In genomic region chr3:124883191-124883747, GRCh38 we compare ENCODE assay signal across 18 cellular contexts. TPM values are rescaled to one million over a fixed set of nuclear protein-coding genes. Genes with fewer than 3 reads are reported as not detected.
DNase-seq lines count a peak whose midpoint lies in the region; ATAC-seq and TF ChIP-seq lines count a peak whose summit lies in the region.
"Had no signal": no experiment of that assay in that cellular context is flagged by ENCODE, and none has a peak within 500 bp of the region (broad histone marks: within the 10 kb centered on the region; RNA-seq: fewer than 3 reads in every experiment).

No MANE protein-coding gene starts in this region.

- peaks cover 64% of the 10 kb centered on the region for H3K4me1 Mint-ChIP-seq in Calu3 (ENCODE audit: low read depth, unreplicated experiment)

- H2BK120ac ChIP-seq in trophoblast cell (ENCODE audit: insufficient read depth, low read length, poor library complexity), result no peak overlapping the region

- ATAC-seq in lower lobe of right lung, result no peak
- ATAC-seq: body of pancreas; GM12878; naive thymus-derived CD4-positive, alpha-beta T cell had no signal

- H3K9me3 Mint-ChIP-seq in Calu3 (ENCODE audit: low read depth, unreplicated experiment), result no peaks in the 10 kb centered on the region

- CTCF ChIA-PET in Calu3 (lab: Charles Lee), result no interaction called here

- H3K9me3 ChIP-seq in SK-N-MC (ENCODE audit: low read depth, low read length) (no peaks in the 10 kb centered on the region), esophagus squamous epithelium (no peaks in the 10 kb centered on the region), trophoblast cell (ENCODE audit: insufficient read depth, low read depth, low read length) (no peaks in the 10 kb centered on the region), lower lobe of right lung (no peaks in the 10 kb centered on the region)
- H3K9me3 ChIP-seq: body of pancreas, stomach had no signal

- H3K14ac ChIP-seq in trophoblast cell (ENCODE audit: low read length), result no peak overlapping the region

- no peak for TF ChIP-seq POLR2A in esophagus squamous epithelium (IDR thresholded peaks at IDR 0.05)

- no peak overlapping the region for H2AFZ ChIP-seq in trophoblast cell (ENCODE audit: insufficient read depth, low read length, poor library complexity)

- peak overlapping the region; percentile 70 for H3K4me3 ChIP-seq in SK-N-MC
- H3K4me3 ChIP-seq in esophagus squamous epithelium, result no peak overlapping the region
- H3K4me3 ChIP-seq in trophoblast cell (ENCODE audit: low read depth, low read length), result no peak overlapping the region
- no peak overlapping the region for H3K4me3 ChIP-seq in lower lobe of right lung
- H3K4me3 ChIP-seq: body of pancreas, GM12878, stomach had no signal

- H3K79me2 ChIP-seq in trophoblast cell (ENCODE audit: control insufficient read depth, insufficient read depth, low read length, poor library complexity), result peaks cover 32% of the 10 kb centered on the region

- intact Hi-C loops in Calu3 (cut with micrococcal nuclease; ENCODE audit: unreplicated experiment), result no loop called here
- intact Hi-C loops in esophagus squamous epithelium (cut with DNase I), result no loop called here
- intact Hi-C loops in lower lobe of right lung (cut with DNase I), result no loop called here

- TF ChIP-seq CTCF in Calu3 (IDR thresholded peaks at IDR 0.05; ENCODE audit: unreplicated experiment) (no peak), esophagus squamous epithelium (IDR thresholded peaks at IDR 0.05) (no peak), lower lobe of right lung (IDR thresholded peaks at IDR 0.05) (no peak)

- 81 to 88% methylated on average over 5 of the region's 5 CpGs for WGBS in esophagus squamous epithelium, 2 donors
- WGBS in trophoblast cell (ENCODE audit: extremely low coverage, insufficient coverage, insufficient read length), result no CpG with 5 or more reads among the region's 5 CpGs

- H3K18ac ChIP-seq in trophoblast cell (ENCODE audit: low read length), result no peak overlapping the region

- H2BK5ac ChIP-seq in trophoblast cell (ENCODE audit: low read depth, low read length, poor library complexity), result no peak overlapping the region

- H3K9ac ChIP-seq in SK-N-MC (ENCODE audit: insufficient read length) (peak overlapping the region; percentile 21), trophoblast cell (ENCODE audit: low read length) (no peak overlapping the region)

- H3K27me3 Mint-ChIP-seq in Calu3 (ENCODE audit: unreplicated experiment), result no peaks in the 10 kb centered on the region

- peak overlapping the region; percentile 11 for H3K4me2 ChIP-seq in trophoblast cell (ENCODE audit: low read length)

- H3K36me3 ChIP-seq in SK-N-MC (ENCODE audit: insufficient read depth, low read length) (no peaks in the 10 kb centered on the region), esophagus squamous epithelium (no peaks in the 10 kb centered on the region), trophoblast cell (ENCODE audit: control insufficient read depth in 1 of 2, insufficient read depth in 2 of 2, low read length in 2 of 2) (peaks cover 2 to 5% of the 10 kb centered on the region in 2 experiments), lower lobe of right lung (no peaks in the 10 kb centered on the region)
- H3K36me3 ChIP-seq: stomach had no signal

- H3K4me1 ChIP-seq in esophagus squamous epithelium (peaks cover 28 to 88% (median 40%) of the 10 kb centered on the region in 3 donors), trophoblast cell (ENCODE audit: control insufficient read depth in 1 of 2, insufficient read depth in 2 of 2, low read length in 2 of 2) (peaks cover 28 to 41% of the 10 kb centered on the region in 2 experiments), lower lobe of right lung (peaks cover 30% of the 10 kb centered on the region)

- H3K27ac ChIP-seq in SK-N-MC (peak overlapping the region; percentile 90), esophagus squamous epithelium (peak overlapping the region in 3 of 4 donors; percentile 26 to 95 (median 42)), trophoblast cell (ENCODE audit: low read depth, low read length) (peak overlapping the region; percentile 68), lower lobe of right lung (no peak overlapping the region)
- H3K27ac ChIP-seq: body of pancreas had no signal

- H3K27me3 ChIP-seq in esophagus squamous epithelium, result peaks cover 0 to 13% (median 0%) of the 10 kb centered on the region in 4 donors
- no peaks in the 10 kb centered on the region for H3K27me3 ChIP-seq in trophoblast cell (ENCODE audit: insufficient read depth, low read length)
- H3K27me3 ChIP-seq in lower lobe of right lung (ENCODE audit: low read depth), result no peaks in the 10 kb centered on the region
- H3K27me3 ChIP-seq: body of pancreas had no signal

- no TSS peak for BruUV-seq in Calu3 (replicated peaks; lab: Mats Ljungman, UMichigan)

- H2AK5ac ChIP-seq in trophoblast cell (ENCODE audit: low read length), result no peak overlapping the region

- no peak overlapping the region for H3K4me3 Mint-ChIP-seq in Calu3 (ENCODE audit: low read depth, unreplicated experiment)
- H3K4me3 Mint-ChIP-seq: naive thymus-derived CD4-positive, alpha-beta T cell had no signal

- H3K79me1 ChIP-seq in trophoblast cell (ENCODE audit: low read length), result peaks cover 22% of the 10 kb centered on the region

- H4K91ac ChIP-seq in trophoblast cell (ENCODE audit: low read depth, low read length), result no peak overlapping the region

- H2BK12ac ChIP-seq in trophoblast cell (ENCODE audit: low read length), result no peak overlapping the region

- H4K12ac ChIP-seq in trophoblast cell (ENCODE audit: low read depth, low read length), result no peak overlapping the region

- DNase-seq in Calu3 (no peak), SK-N-MC (ENCODE audit: low read depth, low spot score) (no peak), esophagus squamous epithelium (lab: John Stamatoyannopoulos, UW) (no peak), trophoblast cell (no peak), lower lobe of right lung (no peak), cerebellum (ENCODE audit: low spot score) (no peak), NOMO-1 treated with DMSO at 0.1 percent for 48 hours (lab: John Stamatoyannopoulos, UW; ENCODE audit: unreplicated experiment) (no peak), HCEC 1CT (no peak)
- DNase-seq: activated CD4-positive, CD25-positive, alpha-beta regulatory T cell treated with anti-CD3 and anti-CD28 coated beads, Interleukin-2, amount 50 U/mL, for 72 hours; activated gamma-delta T cell treated with Interleukin-2 at 50 U/mL for 16 hours; body of pancreas; naive thymus-derived CD4-positive, alpha-beta T cell; NCI-H1694 treated with DMSO at 0.1 percent for 48 hours; Right ventricle myocardium superior; stomach; T-helper 2 cell had no signal

- H3K36me3 Mint-ChIP-seq in Calu3 (ENCODE audit: insufficient read depth, unreplicated experiment), result peaks cover 52% of the 10 kb centered on the region

- H3K27ac Mint-ChIP-seq in Calu3 (ENCODE audit: unreplicated experiment), result peak overlapping the region; percentile 16
- H3K27ac Mint-ChIP-seq: naive thymus-derived CD4-positive, alpha-beta T cell had no signal

- no peak overlapping the region for H4K8ac ChIP-seq in trophoblast cell (ENCODE audit: low read depth, low read length)

- no peak overlapping the region for H3K23ac ChIP-seq in trophoblast cell (ENCODE audit: low read length)

- H3K4ac ChIP-seq in trophoblast cell (ENCODE audit: low read depth, low read length), result peak overlapping the region; percentile 49

RNA-seq across cellular contexts. Expression of gene ITGB5, which starts 3.9 kb away (rescaled TPM):
- total RNA-seq in Calu3 (2022) (193 and 225 TPM in 2 replicates), esophagus squamous epithelium (100 to 1,000 TPM in 1 of 4 donors, 10 to 100 TPM in 3; 68.4 to 114 (median 79.7) TPM), lower lobe of right lung (93.1 TPM), cerebellum (17.1 TPM)
- 121 and 127 TPM in 2 replicates for polyA plus RNA-seq in trophoblast cell (2013)

RNA-seq across cellular contexts. Expression of gene MUC13, which starts 51.3 kb away (rescaled TPM):
- 25.8 and 58.8 TPM in 2 replicates for total RNA-seq in Calu3 (2022)
- under 1 TPM in 1 of 4 donors, not detected in 3; 0.19 TPM for total RNA-seq in esophagus squamous epithelium
- 0.07 and 0.11 TPM in 2 replicates for polyA plus RNA-seq in trophoblast cell (2013)
- 0.18 TPM for total RNA-seq in lower lobe of right lung
- total RNA-seq in cerebellum, result 0.18 TPM
- total RNA-seq: G401; naive thymus-derived CD4-positive, alpha-beta T cell; Right ventricle myocardium superior had no signal
- polyA plus RNA-seq: naive thymus-derived CD4-positive, alpha-beta T cell had no signal

Comparison
In these comparisons a context has a peak if more than half of its experiments do, and no peak if none do; other contexts are left out.
1. RNA of gene MUC13, which starts 51.3 kb away (total RNA-seq): 25.8 to 58.8 TPM in Calu3; 0.18 TPM in cerebellum (single experiment), 0.18 TPM in lower lobe of right lung (single experiment) and 0.19 TPM in esophagus squamous epithelium; every median in the first group is over 10 times any median in the second.